1 cellular context compared by ENCODE assay signal in the genomic region with DNA sequence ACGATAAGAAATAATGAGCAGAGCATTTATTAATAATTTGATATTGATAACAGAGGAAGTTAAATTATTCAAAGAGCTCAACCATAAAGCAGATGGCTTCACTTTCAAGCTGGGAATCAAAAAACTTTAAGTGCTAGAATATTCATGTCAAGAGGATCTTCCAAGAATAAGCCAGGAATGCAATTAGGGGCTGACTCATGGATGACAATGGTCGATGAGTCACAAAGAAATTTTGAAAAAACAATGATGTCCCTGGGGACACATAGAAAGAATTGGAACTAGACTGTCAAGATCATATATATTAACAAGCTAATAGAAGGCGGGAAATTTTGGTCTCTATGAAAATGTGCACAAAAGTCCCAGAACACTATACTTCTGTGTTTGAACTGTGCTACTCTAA.
TF ChIP-seq lines count a peak whose summit lies in the region.

No MANE protein-coding gene starts in this region.

TF ChIP-seq in HEK293, 187 proteins besides CTCF, POLR2A, EP300 and RAD21 (continued from another document and continues in another):
- TF ChIP-seq, protein P1, sequence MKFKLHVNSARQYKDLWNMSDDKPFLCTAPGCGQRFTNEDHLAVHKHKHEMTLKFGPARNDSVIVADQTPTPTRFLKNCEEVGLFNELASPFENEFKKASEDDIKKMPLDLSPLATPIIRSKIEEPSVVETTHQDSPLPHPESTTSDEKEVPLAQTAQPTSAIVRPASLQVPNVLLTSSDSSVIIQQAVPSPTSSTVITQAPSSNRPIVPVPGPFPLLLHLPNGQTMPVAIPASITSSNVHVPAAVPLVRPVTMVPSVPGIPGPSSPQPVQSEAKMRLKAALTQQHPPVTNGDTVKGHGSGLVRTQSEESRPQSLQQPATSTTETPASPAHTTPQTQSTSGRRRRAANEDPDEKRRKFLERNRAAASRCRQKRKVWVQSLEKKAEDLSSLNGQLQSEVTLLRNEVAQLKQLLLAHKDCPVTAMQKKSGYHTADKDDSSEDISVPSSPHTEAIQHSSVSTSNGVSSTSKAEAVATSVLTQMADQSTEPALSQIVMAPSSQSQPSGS (tag by site-specific recombination; IDR thresholded peaks at IDR 0.05; ENCODE audit: low read depth) = no peak
- TF ChIP-seq ZNF473 (tag by site-specific recombination; IDR thresholded peaks at IDR 0.05) (no peak), SP7 (tag by site-specific recombination; IDR thresholded peaks at IDR 0.05) (0 out of 2 replicates have a peak, but pooled peaks have one; percentile 57), ZNF561 (tag by site-specific recombination; IDR thresholded peaks at IDR 0.05; ENCODE audit: borderline replicate concordance) (no peak), BCL11A (tag by site-specific recombination; IDR thresholded peaks at IDR 0.05; ENCODE audit: low read depth) (0 out of 2 replicates have a peak, but pooled peaks have one; percentile 40), ZNF132 (tag by site-specific recombination; IDR thresholded peaks at IDR 0.05; ENCODE audit: borderline replicate concordance) (no peak), ZNF335 (tag by site-specific recombination; conservative IDR thresholded peaks at IDR 0.05) (no peak), SCRT2 (tag by site-specific recombination; IDR thresholded peaks at IDR 0.05) (no peak), ZNF248 (tag by site-specific recombination; IDR thresholded peaks at IDR 0.05) (no peak), ZNF629 (tag by site-specific recombination; IDR thresholded peaks at IDR 0.05) (peak; percentile 64; the same call in 1 of the 2 replicates), ZNF626 (tag by site-specific recombination; IDR thresholded peaks at IDR 0.05) (no peak), ZNF610 (tag by site-specific recombination; IDR thresholded peaks at IDR 0.05; ENCODE audit: borderline replicate concordance) (no peak), SCRT1 (tag by site-specific recombination; IDR thresholded peaks at IDR 0.05; ENCODE audit: borderline replicate concordance) (no peak), ZSCAN23 (tag by site-specific recombination; IDR thresholded peaks at IDR 0.05) (no peak), HOXA7 (CRISPR knock-in tag; IDR thresholded peaks at IDR 0.05; ENCODE audit: borderline replicate concordance) (no peak), ZNF239 (tag by site-specific recombination; IDR thresholded peaks at IDR 0.05) (no peak), ZSCAN16 (tag by site-specific recombination; IDR thresholded peaks at IDR 0.05) (no peak), SALL2 (tag by site-specific recombination; IDR thresholded peaks at IDR 0.05; ENCODE audit: borderline replicate concordance) (no peak), ZEB2 (tag by site-specific recombination; IDR thresholded peaks at IDR 0.05) (0 out of 2 replicates have a peak, but pooled peaks have one; percentile 37), ZNF600 (tag by site-specific recombination; IDR thresholded peaks at IDR 0.05) (no peak), KLF10 (tag by site-specific recombination; IDR thresholded peaks at IDR 0.05) (no peak; the same call in 1 of the 2 replicates), GLIS1 (tag by site-specific recombination; IDR thresholded peaks at IDR 0.05) (no peak), ZFP3 (tag by site-specific recombination; IDR thresholded peaks at IDR 0.05; ENCODE audit: low read depth) (no peak), ZNF560 (tag by site-specific recombination; IDR thresholded peaks at IDR 0.05; ENCODE audit: borderline replicate concordance) (no peak), YY1 (tag by site-specific recombination; IDR thresholded peaks at IDR 0.05) (no peak), HOXC10 (CRISPR knock-in tag; IDR thresholded peaks at IDR 0.05) (no peak)
- TF ChIP-seq, protein P2, sequence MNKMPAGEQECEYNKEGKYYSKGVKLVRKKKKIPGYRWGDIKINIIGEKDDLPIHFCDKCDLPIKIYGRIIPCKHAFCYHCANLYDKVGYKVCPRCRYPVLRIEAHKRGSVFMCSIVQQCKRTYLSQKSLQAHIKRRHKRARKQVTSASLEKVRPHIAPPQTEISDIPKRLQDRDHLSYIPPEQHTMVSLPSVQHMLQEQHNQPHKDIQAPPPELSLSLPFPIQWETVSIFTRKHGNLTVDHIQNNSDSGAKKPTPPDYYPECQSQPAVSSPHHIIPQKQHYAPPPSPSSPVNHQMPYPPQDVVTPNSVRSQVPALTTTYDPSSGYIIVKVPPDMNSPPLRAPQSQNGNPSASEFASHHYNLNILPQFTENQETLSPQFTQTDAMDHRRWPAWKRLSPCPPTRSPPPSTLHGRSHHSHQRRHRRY (tag by site-specific recombination; IDR thresholded peaks at IDR 0.05) = no peak
- TF ChIP-seq, protein P3, sequence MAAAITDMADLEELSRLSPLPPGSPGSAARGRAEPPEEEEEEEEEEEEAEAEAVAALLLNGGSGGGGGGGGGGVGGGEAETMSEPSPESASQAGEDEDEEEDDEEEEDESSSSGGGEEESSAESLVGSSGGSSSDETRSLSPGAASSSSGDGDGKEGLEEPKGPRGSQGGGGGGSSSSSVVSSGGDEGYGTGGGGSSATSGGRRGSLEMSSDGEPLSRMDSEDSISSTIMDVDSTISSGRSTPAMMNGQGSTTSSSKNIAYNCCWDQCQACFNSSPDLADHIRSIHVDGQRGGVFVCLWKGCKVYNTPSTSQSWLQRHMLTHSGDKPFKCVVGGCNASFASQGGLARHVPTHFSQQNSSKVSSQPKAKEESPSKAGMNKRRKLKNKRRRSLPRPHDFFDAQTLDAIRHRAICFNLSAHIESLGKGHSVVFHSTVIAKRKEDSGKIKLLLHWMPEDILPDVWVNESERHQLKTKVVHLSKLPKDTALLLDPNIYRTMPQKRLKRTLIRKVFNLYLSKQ (tag by site-specific recombination; IDR thresholded peaks at IDR 0.05; ENCODE audit: borderline replicate concordance) = no peak
- TF ChIP-seq, protein P4, sequence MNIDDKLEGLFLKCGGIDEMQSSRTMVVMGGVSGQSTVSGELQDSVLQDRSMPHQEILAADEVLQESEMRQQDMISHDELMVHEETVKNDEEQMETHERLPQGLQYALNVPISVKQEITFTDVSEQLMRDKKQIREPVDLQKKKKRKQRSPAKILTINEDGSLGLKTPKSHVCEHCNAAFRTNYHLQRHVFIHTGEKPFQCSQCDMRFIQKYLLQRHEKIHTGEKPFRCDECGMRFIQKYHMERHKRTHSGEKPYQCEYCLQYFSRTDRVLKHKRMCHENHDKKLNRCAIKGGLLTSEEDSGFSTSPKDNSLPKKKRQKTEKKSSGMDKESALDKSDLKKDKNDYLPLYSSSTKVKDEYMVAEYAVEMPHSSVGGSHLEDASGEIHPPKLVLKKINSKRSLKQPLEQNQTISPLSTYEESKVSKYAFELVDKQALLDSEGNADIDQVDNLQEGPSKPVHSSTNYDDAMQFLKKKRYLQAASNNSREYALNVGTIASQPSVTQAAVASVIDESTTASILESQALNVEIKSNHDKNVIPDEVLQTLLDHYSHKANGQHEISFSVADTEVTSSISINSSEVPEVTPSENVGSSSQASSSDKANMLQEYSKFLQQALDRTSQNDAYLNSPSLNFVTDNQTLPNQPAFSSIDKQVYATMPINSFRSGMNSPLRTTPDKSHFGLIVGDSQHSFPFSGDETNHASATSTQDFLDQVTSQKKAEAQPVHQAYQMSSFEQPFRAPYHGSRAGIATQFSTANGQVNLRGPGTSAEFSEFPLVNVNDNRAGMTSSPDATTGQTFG (tag by site-specific recombination; IDR thresholded peaks at IDR 0.05; ENCODE audit: borderline replicate concordance) = no peak
- TF ChIP-seq, protein P5, sequence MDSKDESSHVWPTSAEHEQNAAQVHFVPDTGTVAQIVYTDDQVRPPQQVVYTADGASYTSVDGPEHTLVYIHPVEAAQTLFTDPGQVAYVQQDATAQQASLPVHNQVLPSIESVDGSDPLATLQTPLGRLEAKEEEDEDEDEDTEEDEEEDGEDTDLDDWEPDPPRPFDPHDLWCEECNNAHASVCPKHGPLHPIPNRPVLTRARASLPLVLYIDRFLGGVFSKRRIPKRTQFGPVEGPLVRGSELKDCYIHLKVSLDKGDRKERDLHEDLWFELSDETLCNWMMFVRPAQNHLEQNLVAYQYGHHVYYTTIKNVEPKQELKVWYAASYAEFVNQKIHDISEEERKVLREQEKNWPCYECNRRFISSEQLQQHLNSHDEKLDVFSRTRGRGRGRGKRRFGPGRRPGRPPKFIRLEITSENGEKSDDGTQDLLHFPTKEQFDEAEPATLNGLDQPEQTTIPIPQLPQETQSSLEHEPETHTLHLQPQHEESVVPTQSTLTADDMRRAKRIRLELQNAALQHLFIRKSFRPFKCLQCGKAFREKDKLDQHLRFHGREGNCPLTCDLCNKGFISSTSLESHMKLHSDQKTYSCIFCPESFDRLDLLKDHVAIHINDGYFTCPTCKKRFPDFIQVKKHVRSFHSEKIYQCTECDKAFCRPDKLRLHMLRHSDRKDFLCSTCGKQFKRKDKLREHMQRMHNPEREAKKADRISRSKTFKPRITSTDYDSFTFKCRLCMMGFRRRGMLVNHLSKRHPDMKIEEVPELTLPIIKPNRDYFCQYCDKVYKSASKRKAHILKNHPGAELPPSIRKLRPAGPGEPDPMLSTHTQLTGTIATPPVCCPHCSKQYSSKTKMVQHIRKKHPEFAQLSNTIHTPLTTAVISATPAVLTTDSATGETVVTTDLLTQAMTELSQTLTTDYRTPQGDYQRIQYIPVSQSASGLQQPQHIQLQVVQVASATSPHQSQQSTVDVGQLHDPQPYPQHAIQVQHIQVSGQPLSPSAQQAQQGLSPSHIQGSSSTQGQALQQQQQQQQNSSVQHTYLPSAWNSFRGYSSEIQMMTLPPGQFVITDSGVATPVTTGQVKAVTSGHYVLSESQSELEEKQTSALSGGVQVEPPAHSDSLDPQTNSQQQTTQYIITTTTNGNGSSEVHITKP (tag by site-specific recombination; IDR thresholded peaks at IDR 0.05) = no peak
- TF ChIP-seq, protein P6, sequence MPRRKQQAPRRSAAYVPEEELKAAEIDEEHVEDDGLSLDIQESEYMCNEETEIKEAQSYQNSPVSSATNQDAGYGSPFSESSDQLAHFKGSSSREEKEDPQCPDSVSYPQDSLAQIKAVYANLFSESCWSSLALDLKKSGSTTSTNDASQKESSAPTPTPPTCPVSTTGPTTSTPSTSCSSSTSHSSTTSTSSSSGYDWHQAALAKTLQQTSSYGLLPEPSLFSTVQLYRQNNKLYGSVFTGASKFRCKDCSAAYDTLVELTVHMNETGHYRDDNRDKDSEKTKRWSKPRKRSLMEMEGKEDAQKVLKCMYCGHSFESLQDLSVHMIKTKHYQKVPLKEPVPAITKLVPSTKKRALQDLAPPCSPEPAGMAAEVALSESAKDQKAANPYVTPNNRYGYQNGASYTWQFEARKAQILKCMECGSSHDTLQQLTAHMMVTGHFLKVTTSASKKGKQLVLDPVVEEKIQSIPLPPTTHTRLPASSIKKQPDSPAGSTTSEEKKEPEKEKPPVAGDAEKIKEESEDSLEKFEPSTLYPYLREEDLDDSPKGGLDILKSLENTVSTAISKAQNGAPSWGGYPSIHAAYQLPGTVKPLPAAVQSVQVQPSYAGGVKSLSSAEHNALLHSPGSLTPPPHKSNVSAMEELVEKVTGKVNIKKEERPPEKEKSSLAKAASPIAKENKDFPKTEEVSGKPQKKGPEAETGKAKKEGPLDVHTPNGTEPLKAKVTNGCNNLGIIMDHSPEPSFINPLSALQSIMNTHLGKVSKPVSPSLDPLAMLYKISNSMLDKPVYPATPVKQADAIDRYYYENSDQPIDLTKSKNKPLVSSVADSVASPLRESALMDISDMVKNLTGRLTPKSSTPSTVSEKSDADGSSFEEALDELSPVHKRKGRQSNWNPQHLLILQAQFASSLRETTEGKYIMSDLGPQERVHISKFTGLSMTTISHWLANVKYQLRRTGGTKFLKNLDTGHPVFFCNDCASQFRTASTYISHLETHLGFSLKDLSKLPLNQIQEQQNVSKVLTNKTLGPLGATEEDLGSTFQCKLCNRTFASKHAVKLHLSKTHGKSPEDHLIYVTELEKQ (tag by site-specific recombination; IDR thresholded peaks at IDR 0.05; ENCODE audit: borderline replicate concordance) = peak; percentile 38; the same call in 1 of the 2 replicates
- TF ChIP-seq, protein P7, sequence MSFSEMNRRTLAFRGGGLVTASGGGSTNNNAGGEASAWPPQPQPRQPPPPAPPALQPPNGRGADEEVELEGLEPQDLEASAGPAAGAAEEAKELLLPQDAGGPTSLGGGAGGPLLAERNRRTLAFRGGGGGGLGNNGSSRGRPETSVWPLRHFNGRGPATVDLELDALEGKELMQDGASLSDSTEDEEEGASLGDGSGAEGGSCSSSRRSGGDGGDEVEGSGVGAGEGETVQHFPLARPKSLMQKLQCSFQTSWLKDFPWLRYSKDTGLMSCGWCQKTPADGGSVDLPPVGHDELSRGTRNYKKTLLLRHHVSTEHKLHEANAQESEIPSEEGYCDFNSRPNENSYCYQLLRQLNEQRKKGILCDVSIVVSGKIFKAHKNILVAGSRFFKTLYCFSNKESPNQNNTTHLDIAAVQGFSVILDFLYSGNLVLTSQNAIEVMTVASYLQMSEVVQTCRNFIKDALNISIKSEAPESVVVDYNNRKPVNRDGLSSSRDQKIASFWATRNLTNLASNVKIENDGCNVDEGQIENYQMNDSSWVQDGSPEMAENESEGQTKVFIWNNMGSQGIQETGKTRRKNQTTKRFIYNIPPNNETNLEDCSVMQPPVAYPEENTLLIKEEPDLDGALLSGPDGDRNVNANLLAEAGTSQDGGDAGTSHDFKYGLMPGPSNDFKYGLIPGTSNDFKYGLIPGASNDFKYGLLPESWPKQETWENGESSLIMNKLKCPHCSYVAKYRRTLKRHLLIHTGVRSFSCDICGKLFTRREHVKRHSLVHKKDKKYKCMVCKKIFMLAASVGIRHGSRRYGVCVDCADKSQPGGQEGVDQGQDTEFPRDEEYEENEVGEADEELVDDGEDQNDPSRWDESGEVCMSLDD (tag by site-specific recombination; IDR thresholded peaks at IDR 0.05) = no peak
- TF ChIP-seq, protein P8, sequence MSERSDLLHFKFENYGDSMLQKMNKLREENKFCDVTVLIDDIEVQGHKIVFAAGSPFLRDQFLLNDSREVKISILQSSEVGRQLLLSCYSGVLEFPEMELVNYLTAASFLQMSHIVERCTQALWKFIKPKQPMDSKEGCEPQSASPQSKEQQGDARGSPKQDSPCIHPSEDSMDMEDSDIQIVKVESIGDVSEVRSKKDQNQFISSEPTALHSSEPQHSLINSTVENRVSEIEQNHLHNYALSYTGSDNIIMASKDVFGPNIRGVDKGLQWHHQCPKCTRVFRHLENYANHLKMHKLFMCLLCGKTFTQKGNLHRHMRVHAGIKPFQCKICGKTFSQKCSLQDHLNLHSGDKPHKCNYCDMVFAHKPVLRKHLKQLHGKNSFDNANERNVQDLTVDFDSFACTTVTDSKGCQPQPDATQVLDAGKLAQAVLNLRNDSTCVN (tag by site-specific recombination; optimal IDR thresholded peaks at IDR 0.05) = no peak
- TF ChIP-seq, protein P9, sequence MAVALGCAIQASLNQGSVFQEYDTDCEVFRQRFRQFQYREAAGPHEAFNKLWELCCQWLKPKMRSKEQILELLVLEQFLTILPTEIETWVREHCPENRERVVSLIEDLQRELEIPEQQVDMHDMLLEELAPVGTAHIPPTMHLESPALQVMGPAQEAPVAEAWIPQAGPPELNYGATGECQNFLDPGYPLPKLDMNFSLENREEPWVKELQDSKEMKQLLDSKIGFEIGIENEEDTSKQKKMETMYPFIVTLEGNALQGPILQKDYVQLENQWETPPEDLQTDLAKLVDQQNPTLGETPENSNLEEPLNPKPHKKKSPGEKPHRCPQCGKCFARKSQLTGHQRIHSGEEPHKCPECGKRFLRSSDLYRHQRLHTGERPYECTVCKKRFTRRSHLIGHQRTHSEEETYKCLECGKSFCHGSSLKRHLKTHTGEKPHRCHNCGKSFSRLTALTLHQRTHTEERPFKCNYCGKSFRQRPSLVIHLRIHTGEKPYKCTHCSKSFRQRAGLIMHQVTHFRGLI (tag by site-specific recombination; IDR thresholded peaks at IDR 0.05) = no peak
